Comparison of ENCODE assay signal across 19 cellular contexts in the genomic region with DNA sequence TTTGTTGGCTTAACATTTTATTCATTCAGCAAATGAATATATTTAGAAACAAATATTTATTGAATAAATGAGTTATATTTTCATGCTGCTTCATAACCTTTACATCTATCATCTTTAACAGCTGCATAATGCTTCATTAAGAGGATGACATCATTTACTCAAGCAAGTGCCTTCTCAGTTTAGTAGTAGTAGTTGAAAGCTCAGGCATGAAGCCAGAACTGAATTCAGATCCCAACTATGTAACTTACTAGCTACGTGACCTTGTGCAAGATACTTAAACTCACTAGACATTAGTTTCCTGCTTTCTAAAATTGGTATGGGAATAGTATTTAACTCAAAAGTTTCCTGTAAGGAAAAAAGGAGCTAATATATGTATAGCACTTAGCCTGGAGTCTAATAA.
DNase-seq lines count a peak whose midpoint lies in the region; ATAC-seq and TF ChIP-seq lines count a peak whose summit lies in the region.
"Had no signal": no experiment of that assay in that cellular context is flagged by ENCODE, and none has a peak within 500 bp of the region (broad histone marks: within the 10 kb centered on the region; RNA-seq: fewer than 3 reads in every experiment).

No MANE protein-coding gene starts in this region.

- peaks cover 9 to 14% of the 10 kb centered on the region in 2 donors for H3K4me1 ChIP-seq in gastrocnemius medialis

- no peaks in the 10 kb centered on the region for H3K36me3 ChIP-seq in gastrocnemius medialis

- 0 out of 2 replicates have a peak, but pooled peaks cover 3% of the 10 kb centered on the region for H3K27me3 Mint-ChIP-seq in WTC11 (ENCODE audit: low read depth)
- H3K27me3 Mint-ChIP-seq: activated naive CD8-positive, alpha-beta T cell treated with anti-CD3 and anti-CD28 coated beads for 36 hours; brain; dendritic cell treated with granulocyte-macrophage colony-stimulating factor and Interleukin-4, amounts not matched to agents 40 ng/mL and 50 ng/mL, for 4 days had no signal

- H3K9me3 Mint-ChIP-seq in WTC11: peaks cover 22% of the 10 kb centered on the region
- H3K9me3 Mint-ChIP-seq: activated T-helper 17 cell treated with anti-CD3 and anti-CD28 coated beads, Interleukin-2, amount 50 U/mL, for 72 hours; CD4-positive, alpha-beta T cell; dendritic cell treated with granulocyte-macrophage colony-stimulating factor and Interleukin-4, amounts not matched to agents 40 ng/mL and 50 ng/mL, for 4 days; T-helper 1 cell treated with Interleukin-12 subunit alpha and Interleukin-12 subunit beta and Interleukin-4 antibody, amounts not matched to agents 30 μg/mL and 1 μg/mL, for 36 hours had no signal

- H3K27ac ChIP-seq in gastrocnemius medialis: no peak overlapping the region

- H3K4me3 Mint-ChIP-seq in WTC11: no peak overlapping the region
- H3K4me3 Mint-ChIP-seq: activated CD4-positive, alpha-beta T cell treated with anti-CD3 and anti-CD28 coated beads, Interleukin-2, amount 10 ng/mL, durations not matched to agents 24 days and 14 days; activated naive CD8-positive, alpha-beta T cell treated with anti-CD3 and anti-CD28 coated beads for 36 hours; activated T-helper 17 cell treated with anti-CD3 and anti-CD28 coated beads, Interleukin-2, amount 50 U/mL, for 72 hours; brain; CD4-positive, alpha-beta T cell; dendritic cell treated with granulocyte-macrophage colony-stimulating factor and Interleukin-4, amounts not matched to agents 40 ng/mL and 50 ng/mL, for 4 days; nephron; T-helper 1 cell treated with Interleukin-12 subunit alpha and Interleukin-12 subunit beta and Interleukin-4 antibody, amounts not matched to agents 30 μg/mL and 1 μg/mL, for 36 hours had no signal

- ATAC-seq in gastrocnemius medialis: peak; percentile 62 to 73
- ATAC-seq in WTC11: no peak
- ATAC-seq: activated T-helper 17 cell treated with anti-CD3 and anti-CD28 coated beads, Interleukin-2, amount 50 U/mL, for 72 hours had no signal

- CTCF ChIA-PET in WTC11 (lab: Charles Lee): interaction anchor here (1.0 to 1.5 kb wide), 2 partner anchors 13 to 74 kb away, joined by 3 to 4 read pairs; no protein-coding TSS in a partner anchor

- peaks cover 4% of the 10 kb centered on the region for H3K4me1 Mint-ChIP-seq in WTC11
- H3K4me1 Mint-ChIP-seq: activated CD4-positive, alpha-beta T cell treated with anti-CD3 and anti-CD28 coated beads, Interleukin-2, amount 10 ng/mL, durations not matched to agents 24 days and 14 days; activated naive CD8-positive, alpha-beta T cell treated with anti-CD3 and anti-CD28 coated beads for 36 hours; activated T-helper 17 cell treated with anti-CD3 and anti-CD28 coated beads, Interleukin-2, amount 50 U/mL, for 72 hours; brain; nephron had no signal

- intact Hi-C loops in gastrocnemius medialis (cut with DNase I; ENCODE audit: low total_unique reads): no loop called here

- H3K4me3 ChIP-seq in choroid plexus epithelial cell (ENCODE audit: low read depth, low read length) (no peak overlapping the region), gastrocnemius medialis (no peak overlapping the region)

- no peak for TF ChIP-seq POLR2A in gastrocnemius medialis (IDR thresholded peaks at IDR 0.05)

- no peaks in the 10 kb centered on the region for H3K9me3 ChIP-seq in gastrocnemius medialis

- TF ChIP-seq CTCF in choroid plexus epithelial cell (conservative IDR thresholded peaks at IDR 0.05; ENCODE audit: low read depth, low read length) (no peak), gastrocnemius medialis (IDR thresholded peaks at IDR 0.05 in 4 of 5, conservative IDR thresholded peaks at IDR 0.05 in 1 of 5) (no peak), WTC11 (IDR thresholded peaks at IDR 0.05) (no peak)

- DNase-seq in GM04503 (ENCODE audit: low read depth) (peak; percentile 25), NCI-H774 (lab: John Stamatoyannopoulos, UW) (peak; percentile 13), choroid plexus epithelial cell (ENCODE audit: low read depth) (peak; percentile 33), gastrocnemius medialis (no peak), WTC11 (ENCODE audit: low spot score) (no peak), NOMO-1 (lab: John Stamatoyannopoulos, UW; ENCODE audit: unreplicated experiment in 2 of 2) (no peak)
- no peak for DNase-seq in activated CD4-positive, alpha-beta T cell treated with anti-CD3 and anti-CD28 coated beads, Interleukin-2, amount 50 U/mL, for 1 hour
- DNase-seq: activated CD8-positive, alpha-beta memory T cell treated with anti-CD3 and anti-CD28 coated beads, Interleukin-2, amount 50 U/mL, for 4 hours; activated naive CD8-positive, alpha-beta T cell treated with anti-CD3 and anti-CD28 coated beads for 36 hours; CD4-positive, alpha-beta T cell; GDM1; NK-92 treated with Interleukin-12 subunit alpha and Interleukin-12 subunit beta, amount 100 ng/mL, for 24 hours; posterior cingulate gyrus had no signal

- no peak overlapping the region for H3K27ac Mint-ChIP-seq in WTC11
- H3K27ac Mint-ChIP-seq: activated CD4-positive, alpha-beta T cell treated with anti-CD3 and anti-CD28 coated beads, Interleukin-2, amount 10 ng/mL, durations not matched to agents 24 days and 14 days; activated naive CD8-positive, alpha-beta T cell treated with anti-CD3 and anti-CD28 coated beads for 36 hours; activated T-helper 17 cell treated with anti-CD3 and anti-CD28 coated beads, Interleukin-2, amount 50 U/mL, for 72 hours; CD4-positive, alpha-beta T cell; dendritic cell treated with granulocyte-macrophage colony-stimulating factor and Interleukin-4, amounts not matched to agents 40 ng/mL and 50 ng/mL, for 4 days; nephron; T-helper 1 cell treated with Interleukin-12 subunit alpha and Interleukin-12 subunit beta and Interleukin-4 antibody, amounts not matched to agents 30 μg/mL and 1 μg/mL, for 36 hours had no signal

- POLR2A ChIA-PET in WTC11 (lab: Charles Lee): interaction anchor here (0.6 kb wide), 1 partner anchor 166 kb away, joined by 3 read pairs; no protein-coding TSS in a partner anchor

- in situ Hi-C loops in gastrocnemius medialis (cut with MboI; ENCODE audit: low sequenced_read_pairs in 4 of 4): no loop called here

- H3K36me3 Mint-ChIP-seq in WTC11: peaks cover 11% of the 10 kb centered on the region
- H3K36me3 Mint-ChIP-seq: activated naive CD8-positive, alpha-beta T cell treated with anti-CD3 and anti-CD28 coated beads for 36 hours; brain had no signal

- H3K27me3 ChIP-seq in gastrocnemius medialis: no peaks in the 10 kb centered on the region

TF ChIP-seq in WTC11, 78 proteins besides CTCF, POLR2A, EP300 and RAD21:
- TF ChIP-seq, protein P1, sequence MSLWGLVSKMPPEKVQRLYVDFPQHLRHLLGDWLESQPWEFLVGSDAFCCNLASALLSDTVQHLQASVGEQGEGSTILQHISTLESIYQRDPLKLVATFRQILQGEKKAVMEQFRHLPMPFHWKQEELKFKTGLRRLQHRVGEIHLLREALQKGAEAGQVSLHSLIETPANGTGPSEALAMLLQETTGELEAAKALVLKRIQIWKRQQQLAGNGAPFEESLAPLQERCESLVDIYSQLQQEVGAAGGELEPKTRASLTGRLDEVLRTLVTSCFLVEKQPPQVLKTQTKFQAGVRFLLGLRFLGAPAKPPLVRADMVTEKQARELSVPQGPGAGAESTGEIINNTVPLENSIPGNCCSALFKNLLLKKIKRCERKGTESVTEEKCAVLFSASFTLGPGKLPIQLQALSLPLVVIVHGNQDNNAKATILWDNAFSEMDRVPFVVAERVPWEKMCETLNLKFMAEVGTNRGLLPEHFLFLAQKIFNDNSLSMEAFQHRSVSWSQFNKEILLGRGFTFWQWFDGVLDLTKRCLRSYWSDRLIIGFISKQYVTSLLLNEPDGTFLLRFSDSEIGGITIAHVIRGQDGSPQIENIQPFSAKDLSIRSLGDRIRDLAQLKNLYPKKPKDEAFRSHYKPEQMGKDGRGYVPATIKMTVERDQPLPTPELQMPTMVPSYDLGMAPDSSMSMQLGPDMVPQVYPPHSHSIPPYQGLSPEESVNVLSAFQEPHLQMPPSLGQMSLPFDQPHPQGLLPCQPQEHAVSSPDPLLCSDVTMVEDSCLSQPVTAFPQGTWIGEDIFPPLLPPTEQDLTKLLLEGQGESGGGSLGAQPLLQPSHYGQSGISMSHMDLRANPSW (CRISPR knock-in tag; conservative IDR thresholded peaks at IDR 0.05; ENCODE audit: low read depth): no peak

Comparison
In these comparisons a context has a peak if more than half of its experiments do, and no peak if none do; other contexts are left out.
1. DNase-seq: peak in GM04503 (single experiment), NCI-H774 (single experiment) and choroid plexus epithelial cell (single experiment); none in gastrocnemius medialis (0 of 2), WTC11 (single experiment), NOMO-1 (0 of 2) and activated CD4-positive, alpha-beta T cell treated with anti-CD3 and anti-CD28 coated beads, Interleukin-2, amount 50 U/mL, for 1 hour (single experiment).